24 cellular contexts compared by ENCODE assay signal in genomic region chr1:55224729-55225128, GRCh38.
"Had no signal": no experiment of that assay in that cellular context is flagged by ENCODE, and none has a peak within 500 bp of the region (broad histone marks: within the 10 kb centered on the region; RNA-seq: fewer than 3 reads in every experiment).

No MANE protein-coding gene starts in this region.

- H3K36me3 ChIP-seq: MG63, SJCRH30 had no signal

- FAIRE-seq: HTR-8/SVneo had no signal

- DNase-seq: Karpas-422, KG1, MG63, NCI-H1092, NCI-H1105 treated with DMSO at 0.1 percent for 48 hours, NCI-H1417 treated with DMSO at 0.1 percent for 48 hours, NCI-H146, NCI-H1694 treated with DMSO at 0.1 percent for 48 hours, NCI-H1930, NCI-H2081 treated with DMSO at 0.1 percent for 48 hours, NCI-H2171, NCI-H226, NCI-H446, NCI-H510A, NCI-H524 treated with DMSO at 0.1 percent for 48 hours, NCI-H69, NCI-H774, SHP77, SJCRH30 had no signal

- H3K4me1 ChIP-seq: SJCRH30 had no signal

- H3K27me3 ChIP-seq: MG63 had no signal

- ATAC-seq: Panc1, SK-N-SH treated with all-trans-retinoic acid at 6 μM for 48 hours had no signal

- H3K4me3 ChIP-seq: MG63, SJCRH30 had no signal

- H3K27ac ChIP-seq: HL-60, RWPE1, SJCRH30 had no signal
